Comparison of ENCODE assay signal across 20 cellular contexts in the genomic region with DNA sequence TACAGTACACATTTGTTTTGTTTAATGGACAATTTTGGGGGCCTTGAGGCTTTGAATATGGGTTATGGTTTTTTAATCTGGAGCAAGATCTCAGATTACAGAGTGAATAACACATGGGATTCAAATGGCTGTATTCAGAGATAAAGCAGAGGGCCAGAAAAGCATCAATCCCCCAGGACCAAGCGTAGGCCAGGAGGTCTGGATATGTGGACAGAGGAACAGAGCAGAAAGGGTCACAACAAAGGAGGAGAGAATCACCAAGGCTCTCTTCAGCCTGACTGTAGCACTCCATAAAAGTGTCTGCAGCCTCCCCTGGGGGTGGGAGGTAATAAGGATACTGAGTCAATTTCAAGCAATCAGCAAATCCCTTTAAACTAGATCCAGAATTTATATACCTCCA. TPM values are rescaled to one million over a fixed set of nuclear protein-coding genes. Genes with fewer than 3 reads are reported as not detected.
"Had no signal": no experiment of that assay in that cellular context is flagged by ENCODE, and none has a peak within 500 bp of the region (broad histone marks: within the 10 kb centered on the region; RNA-seq: fewer than 3 reads in every experiment).

No MANE protein-coding gene starts in this region.

- H3K27ac ChIP-seq: epithelial cell of prostate, foreskin keratinocyte, neutrophil, pancreas, suprapubic skin, transverse colon, uterus had no signal

- H3K27me3 ChIP-seq: pancreas, suprapubic skin, uterus had no signal

- H3K36me3 Mint-ChIP-seq: activated naive CD8-positive, alpha-beta T cell; natural killer cell had no signal

- H3K4me1 ChIP-seq: foreskin keratinocyte, transverse colon, uterus had no signal

- ATAC-seq: foreskin keratinocyte; left cardiac atrium; natural killer cell; pancreas; sciatic nerve; stimulated activated naive CD8-positive, alpha-beta T cell treated with anti-CD3 and anti-CD28 coated beads, Interleukin-15, amount 100 ng/mL, for 72 hours had no signal

- H3K36me3 ChIP-seq: neutrophil, pancreas, suprapubic skin, transverse colon, uterus had no signal

- H3K9me3 ChIP-seq: neutrophil, pancreas, suprapubic skin, transverse colon, uterus had no signal

- H3K4me3 Mint-ChIP-seq: activated naive CD8-positive, alpha-beta T cell; natural killer cell; stimulated activated naive CD8-positive, alpha-beta T cell treated with anti-CD3 and anti-CD28 coated beads, Interleukin-15, amount 100 ng/mL, for 72 hours had no signal

- H3K4me3 ChIP-seq: pancreas, smooth muscle cell, suprapubic skin, transverse colon, uterus had no signal

- H3K27ac Mint-ChIP-seq: activated naive CD8-positive, alpha-beta T cell; natural killer cell; stimulated activated naive CD8-positive, alpha-beta T cell treated with anti-CD3 and anti-CD28 coated beads, Interleukin-15, amount 100 ng/mL, for 72 hours had no signal

- DNase-seq: activated CD4-positive, alpha-beta T cell treated with anti-CD3 and anti-CD28 coated beads for 1 hour; activated CD4-positive, alpha-beta T cell treated with anti-CD3 and anti-CD28 coated beads, Interleukin-2, amount 50 U/mL, for 48 hours; activated gamma-delta T cell treated with Interleukin-2 at 50 U/mL for 16 hours; foreskin keratinocyte; glutamatergic neuron; hippocampal formation; left cardiac atrium; mesenchymal stem cell; natural killer cell; pancreas; stimulated activated CD4-positive, alpha-beta T cell treated with anti-CD3 and anti-CD28 coated beads, Interleukin-4, amount 100 ng/mL, for 1 hour; stimulated activated naive CD8-positive, alpha-beta T cell treated with anti-CD3 and anti-CD28 coated beads, Interleukin-15, amount 100 ng/mL, for 72 hours; transverse colon; uterus had no signal

- H3K9me3 Mint-ChIP-seq: natural killer cell; stimulated activated naive CD8-positive, alpha-beta T cell treated with anti-CD3 and anti-CD28 coated beads, Interleukin-15, amount 100 ng/mL, for 72 hours had no signal

RNA-seq across cellular contexts. Expression of a gene that starts 47.7 kb away (rescaled TPM):
- total RNA-seq: natural killer cell had no signal
